ENCODE assay signal across 8 cellular contexts in the genomic region with DNA sequence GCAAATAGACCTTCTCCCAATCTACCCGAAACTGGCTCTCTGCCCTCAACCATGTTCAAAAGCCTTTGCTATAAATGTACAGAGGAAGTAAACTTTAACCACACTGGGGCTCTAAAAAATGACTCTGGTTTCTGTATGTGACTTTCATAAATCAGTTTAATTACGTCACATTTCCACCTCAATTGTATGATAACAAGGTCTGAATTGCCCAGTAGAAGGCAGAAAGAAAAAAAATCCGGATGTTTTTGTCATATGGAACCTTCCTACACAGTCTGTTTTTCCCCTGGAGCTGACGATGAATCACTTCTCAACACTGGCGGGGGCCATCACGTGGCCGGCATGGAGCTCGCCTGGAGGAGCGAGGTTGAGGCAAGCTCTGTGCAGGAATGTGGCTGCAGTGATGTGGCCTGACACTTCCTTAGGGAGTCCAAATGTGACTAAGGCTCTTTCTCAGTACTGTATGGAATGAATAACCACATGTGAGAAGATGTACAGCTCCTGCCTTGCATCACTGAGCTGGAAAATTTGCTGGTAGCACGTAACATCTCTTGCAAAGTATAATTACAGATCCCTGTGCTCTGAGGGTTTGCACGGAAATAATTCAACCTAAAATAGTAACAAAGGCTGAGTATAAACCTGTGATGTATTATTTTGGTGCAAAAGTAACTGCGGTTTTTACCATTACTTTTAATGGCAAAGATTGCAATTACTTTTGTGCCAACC. TPM values are rescaled to one million over a fixed set of nuclear protein-coding genes. Genes with fewer than 3 reads are reported as not detected.
DNase-seq lines count a peak whose midpoint lies in the region; ATAC-seq lines count a peak whose summit lies in the region.

No MANE protein-coding gene starts in this region.

- CTCF ChIA-PET in activated CD8-positive, alpha-beta T cell treated with anti-CD3 and anti-CD28 coated beads, Interleukin-2, amount 10 ng/mL, durations not matched to agents 7 days and 5 days (lab: Charles Lee), result interaction anchor here (1.1 to 6.9 kb wide), 7 partner anchors 9 to 450 kb away, joined by 3 to 79 read pairs (median 6); no protein-coding TSS in a partner anchor

- H3K27me3 Mint-ChIP-seq in activated CD8-positive, alpha-beta T cell treated with anti-CD3 and anti-CD28 coated beads, Interleukin-2, amount 10 ng/mL, durations not matched to agents 7 days and 5 days (ENCODE audit: low read depth), result peaks cover 4% of the 10 kb centered on the region

- H3K9me3 Mint-ChIP-seq in activated CD8-positive, alpha-beta T cell treated with anti-CD3 and anti-CD28 coated beads, Interleukin-2, amount 10 ng/mL, durations not matched to agents 7 days and 5 days (ENCODE audit: insufficient read depth), result no peaks in the 10 kb centered on the region

- H3K36me3 Mint-ChIP-seq in activated CD8-positive, alpha-beta T cell treated with anti-CD3 and anti-CD28 coated beads, Interleukin-2, amount 10 ng/mL, durations not matched to agents 7 days and 5 days (ENCODE audit: low read depth), result no peaks in the 10 kb centered on the region

- peaks cover 73% of the 10 kb centered on the region for H3K4me1 Mint-ChIP-seq in activated CD8-positive, alpha-beta T cell treated with anti-CD3 and anti-CD28 coated beads, Interleukin-2, amount 10 ng/mL, durations not matched to agents 7 days and 5 days (ENCODE audit: low read depth)

- peak; percentile 40 for ATAC-seq in HG02571 (IDR thresholded peaks at IDR 0.05; ENCODE audit: unreplicated experiment)
- ATAC-seq in activated CD8-positive, alpha-beta T cell treated with anti-CD3 and anti-CD28 coated beads, Interleukin-2, amount 10 ng/mL, durations not matched to agents 7 days and 5 days, result peak; percentile 68

- H3K4me3 Mint-ChIP-seq in activated CD8-positive, alpha-beta T cell treated with anti-CD3 and anti-CD28 coated beads, Interleukin-2, amount 10 ng/mL, durations not matched to agents 7 days and 5 days, result peak overlapping the region; percentile 46

- POLR2A ChIA-PET in activated CD8-positive, alpha-beta T cell treated with anti-CD3 and anti-CD28 coated beads, Interleukin-2, amount 10 ng/mL, durations not matched to agents 7 days and 5 days (lab: Charles Lee), result interaction anchor here (0.9 to 1.1 kb wide), 3 partner anchors 36 to 442 kb away, joined by 3 to 4 read pairs (median 4); no protein-coding TSS in a partner anchor

- peak overlapping the region; percentile 91 for H3K27ac Mint-ChIP-seq in activated CD8-positive, alpha-beta T cell treated with anti-CD3 and anti-CD28 coated beads, Interleukin-2, amount 10 ng/mL, durations not matched to agents 7 days and 5 days

- peak; percentile 100 for DNase-seq in GM04504 (ENCODE audit: low read depth)
- DNase-seq in NCI-H2227 (lab: John Stamatoyannopoulos, UW; ENCODE audit: unreplicated experiment), result peak; percentile 22
- peak; percentile 80 for DNase-seq in activated CD8-positive, alpha-beta T cell treated with anti-CD3 and anti-CD28 coated beads, Interleukin-2, amount 10 ng/mL, durations not matched to agents 7 days and 5 days
- peak; percentile 87 for DNase-seq in effector CD4-positive, alpha-beta T cell
- peak; percentile 43 for DNase-seq in midbrain (lab: John Stamatoyannopoulos, UW)
- DNase-seq in stimulated activated CD8-positive, alpha-beta memory T cell treated with anti-CD3 and anti-CD28 coated beads, Interleukin-15, amount 100 ng/mL, for 4 hours (ENCODE audit: low read depth in 2 of 2), result peak; percentile 69 to 75
- no peak for DNase-seq in NCI-H146 (lab: John Stamatoyannopoulos, UW)

RNA-seq across cellular contexts. Expression of gene SNX9, which starts 58.5 kb away (rescaled TPM):
- total RNA-seq in activated CD8-positive, alpha-beta T cell treated with anti-CD3 and anti-CD28 coated beads, Interleukin-2, amount 10 ng/mL, durations not matched to agents 7 days and 5 days, result 1 to 10 TPM; 9.1 to 9.2 TPM
